1 cellular context compared by ENCODE assay signal in genomic region chr4:176256921-176257320, GRCh38.
TF ChIP-seq lines count a peak whose summit lies in the region.

No MANE protein-coding gene starts in this region.

TF ChIP-seq in GM23338, 12 proteins besides CTCF, POLR2A, EP300 and RAD21 (continued from another document):
- TF ChIP-seq ZNF462 (CRISPR knock-in tag; IDR thresholded peaks at IDR 0.05): no peak
